In genomic region chr16:69404275-69404805, GRCh38 we compare ENCODE assay signal across 9 cellular contexts. TPM values are rescaled to one million over a fixed set of nuclear protein-coding genes. Genes with fewer than 3 reads are reported as not detected.
DNase-seq lines count a peak whose midpoint lies in the region; ATAC-seq and TF ChIP-seq lines count a peak whose summit lies in the region.
"Had no signal": no experiment of that assay in that cellular context is flagged by ENCODE, and none has a peak within 500 bp of the region (broad histone marks: within the 10 kb centered on the region; RNA-seq: fewer than 3 reads in every experiment).

No MANE protein-coding gene starts in this region.

- intact Hi-C loops in Calu3 (cut with micrococcal nuclease; ENCODE audit: unreplicated experiment): no loop called here

- CTCF ChIA-PET in Calu3 (lab: Charles Lee): interaction anchor here (0.6 to 0.7 kb wide), 4 partner anchors 21 to 248 kb away, joined by 3 to 6 read pairs (median 4); partner anchors contain the start of gene COG8

- H2AFZ ChIP-seq in parathyroid adenoma: peak overlapping the region; percentile 61
- no peak overlapping the region for H2AFZ ChIP-seq in Karpas-422 (ENCODE audit: low read length)

- H3K9me3 Mint-ChIP-seq in Calu3 (ENCODE audit: low read depth, unreplicated experiment): no peaks in the 10 kb centered on the region

- H3K36me3 Mint-ChIP-seq in Calu3 (ENCODE audit: insufficient read depth, unreplicated experiment): no peaks in the 10 kb centered on the region

- no TSS peak for BruUV-seq in Calu3 (replicated peaks; lab: Mats Ljungman, UMichigan)

- H3K79me2 ChIP-seq in parathyroid adenoma (no peaks in the 10 kb centered on the region), Karpas-422 (ENCODE audit: low read length) (no peaks in the 10 kb centered on the region)

- DNase-seq in Calu3 (no peak), T1000 (lab: John Stamatoyannopoulos, UW) (peak; percentile 33), glomerular visceral epithelial cell (ENCODE audit: extremely low spot score) (peak; percentile 37), Karpas-422 (no peak), T-helper 2 cell (no peak)
- DNase-seq: NCI-H774 had no signal

- no peaks in the 10 kb centered on the region for H4K20me1 ChIP-seq in Karpas-422 (ENCODE audit: insufficient read depth, low read depth, low read length)

- TF ChIP-seq CTCF in Calu3 (IDR thresholded peaks at IDR 0.05; ENCODE audit: unreplicated experiment) (no peak), parathyroid adenoma (IDR thresholded peaks at IDR 0.05) (no peak)

- no peaks in the 10 kb centered on the region for H3K27me3 Mint-ChIP-seq in Calu3 (ENCODE audit: unreplicated experiment)

- peaks cover 24% of the 10 kb centered on the region for H3K4me1 Mint-ChIP-seq in Calu3 (ENCODE audit: low read depth, unreplicated experiment)

- H3K4me1 ChIP-seq in parathyroid adenoma (peaks cover 15% of the 10 kb centered on the region), Karpas-422 (ENCODE audit: low read length) (peaks cover 13% of the 10 kb centered on the region)

- no peaks in the 10 kb centered on the region for H3K36me3 ChIP-seq in parathyroid adenoma (ENCODE audit: control insufficient read depth, insufficient read depth, low read length)
- no peaks in the 10 kb centered on the region for H3K36me3 ChIP-seq in Karpas-422 (ENCODE audit: insufficient read depth, low read length)

- H3K4me3 Mint-ChIP-seq in Calu3 (ENCODE audit: low read depth, unreplicated experiment): no peak overlapping the region

- H3K4me2 ChIP-seq in parathyroid adenoma (ENCODE audit: low read length): peak overlapping the region; percentile 16
- no peak overlapping the region for H3K4me2 ChIP-seq in Karpas-422 (ENCODE audit: low read depth, low read length, poor library complexity, severe bottlenecking)

- H3K9ac ChIP-seq in parathyroid adenoma (no peak overlapping the region), Karpas-422 (ENCODE audit: low read length) (no peak overlapping the region)

- H3K4me3 ChIP-seq in parathyroid adenoma (ENCODE audit: low read depth, low read length) (no peak overlapping the region), Karpas-422 (ENCODE audit: low read length) (no peak overlapping the region)

- no peak for ATAC-seq in GM21367 (IDR thresholded peaks at IDR 0.05; ENCODE audit: unreplicated experiment)
- no peak for ATAC-seq in GM18858 (IDR thresholded peaks at IDR 0.05; ENCODE audit: unreplicated experiment)

- H3K27me3 ChIP-seq in parathyroid adenoma (ENCODE audit: control insufficient read depth, insufficient read depth, low read length) (no peaks in the 10 kb centered on the region), Karpas-422 (ENCODE audit: low read length) (no peaks in the 10 kb centered on the region)

- no peaks in the 10 kb centered on the region for H3K9me3 ChIP-seq in parathyroid adenoma (ENCODE audit: control insufficient read depth, low read length)
- no peaks in the 10 kb centered on the region for H3K9me3 ChIP-seq in Karpas-422 (ENCODE audit: low read length)

- peak overlapping the region; percentile 14 for H3K27ac Mint-ChIP-seq in Calu3 (ENCODE audit: unreplicated experiment)

- no peaks in the 10 kb centered on the region for H3K9me2 ChIP-seq in Karpas-422 (replicated peaks; ENCODE audit: insufficient read depth, low read length)

- peak overlapping the region; percentile 49 for H3K27ac ChIP-seq in parathyroid adenoma
- no peak overlapping the region for H3K27ac ChIP-seq in Karpas-422 (ENCODE audit: low read length)

RNA-seq across cellular contexts. Expression of gene TERF2, which starts 18.5 kb away (rescaled TPM):
- 38.2 and 39.4 TPM in 2 replicates for total RNA-seq in Calu3 (2022)
- 22.1 and 43.5 TPM in 2 replicates for total RNA-seq in Karpas-422 (2014; rRNA removed; shearing (Covaris generic); ENCODE audit: low replicate concordance)

RNA-seq across cellular contexts. Expression of gene CYB5B, which starts 20.1 kb away (rescaled TPM):
- 177 and 179 TPM in 2 replicates for total RNA-seq in Calu3 (2022)
- total RNA-seq in Karpas-422 (2014; rRNA removed; shearing (Covaris generic); ENCODE audit: low replicate concordance): 33.9 and 194 TPM in 2 replicates

RNA-seq across cellular contexts. Expression of gene TMED6, which starts 52.8 kb away (rescaled TPM):
- total RNA-seq in Calu3 (2022): 1.4 and 1.7 TPM in 2 replicates
- 1.8 TPM in 1 of 2 replicates, not detected in the other for total RNA-seq in Karpas-422 (2014; rRNA removed; shearing (Covaris generic); ENCODE audit: low replicate concordance)

Comparison
In these comparisons a context has a peak if more than half of its experiments do, and no peak if none do; other contexts are left out.
1. DNase-seq: peak in T1000 (single experiment) and glomerular visceral epithelial cell (single experiment); none in Calu3 (single experiment), Karpas-422 (single experiment) and T-helper 2 cell (0 of 5).